ENCODE assay signal across 33 cellular contexts in the genomic region with DNA sequence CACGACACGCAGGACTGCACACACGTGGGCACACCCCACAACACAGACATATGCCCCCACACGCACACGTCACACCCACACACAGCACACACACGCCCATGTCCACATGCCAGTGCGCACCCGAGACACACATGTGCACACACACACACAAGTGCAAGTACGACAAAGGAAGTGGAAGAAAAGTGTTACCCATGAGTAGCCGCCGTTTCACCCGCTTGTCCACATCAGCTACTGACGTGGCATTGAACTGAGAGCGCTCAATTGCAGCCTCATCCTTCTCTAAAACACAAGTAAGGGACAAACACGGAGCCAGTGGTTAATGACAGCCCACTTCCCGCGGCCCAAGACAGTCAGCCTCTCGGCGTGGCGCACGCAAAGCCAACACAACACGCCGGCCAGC.
"Had no signal": no experiment of that assay in that cellular context is flagged by ENCODE, and none has a peak within 500 bp of the region (broad histone marks: within the 10 kb centered on the region; RNA-seq: fewer than 3 reads in every experiment).

No MANE protein-coding gene starts in this region.

- H3K4me3 ChIP-seq: coronary artery, dorsolateral prefrontal cortex, esophagus muscularis mucosa, gastrocnemius medialis, heart left ventricle had no signal

- DNase-seq: activated B cell treated with CpG ODN at 0.5 μM for 24 hours; activated CD4-positive, alpha-beta T cell treated with anti-CD3 and anti-CD28 coated beads for 48 hours; activated CD4-positive, alpha-beta T cell treated with anti-CD3 and anti-CD28 coated beads, Interleukin-2, amount 50 U/mL, for 1 hour; activated CD4-positive, alpha-beta T cell treated with anti-CD3 and anti-CD28 coated beads, Interleukin-2, amount 50 U/mL, for 48 hours; activated CD8-positive, alpha-beta memory T cell treated with anti-CD3 and anti-CD28 coated beads for 24 hours; activated CD8-positive, alpha-beta T cell treated with anti-CD3 and anti-CD28 coated beads for 36 hours; activated effector memory CD4-positive, alpha-beta T cell treated with Interleukin-2 at 50 U/mL for 16 hours; activated gamma-delta T cell treated with Interleukin-2 at 50 U/mL for 16 hours; activated naive CD4-positive, alpha-beta T cell treated with anti-CD3 and anti-CD28 coated beads, Interleukin-2, amount 50 U/mL, for 16 hours; activated naive CD4-positive, alpha-beta T cell treated with Interleukin-2 at 50 U/mL for 16 hours; activated T-cell treated with anti-CD3 and anti-CD28 coated beads, Interleukin-2, amount 50 U/mL, for 4 hours; amniotic stem cell; anterior cingulate cortex; brain microvascular endothelial cell; dorsolateral prefrontal cortex; effector memory CD4-positive, alpha-beta T cell; endodermal cell; foreskin keratinocyte; gastrocnemius medialis; glutamatergic neuron; heart left ventricle; T-helper 17 cell; T1000; WERI-Rb-1 had no signal

- FAIRE-seq: astrocyte had no signal

- H3K9me3 ChIP-seq: esophagus muscularis mucosa, gastrocnemius medialis, heart left ventricle had no signal

- H3K27ac Mint-ChIP-seq: activated B cell treated with CpG ODN at 0.5 μM for 24 hours; activated CD8-positive, alpha-beta T cell treated with anti-CD3 and anti-CD28 coated beads for 36 hours; activated naive CD8-positive, alpha-beta T cell; activated T-helper 17 cell treated with anti-CD3 and anti-CD28 coated beads, Interleukin-2, amount 50 U/mL, for 72 hours; dendritic cell treated with granulocyte-macrophage colony-stimulating factor and Interleukin-4, amounts not matched to agents 40 ng/mL and 50 ng/mL, for 4 days; endodermal cell; T-helper 17 cell; T-helper 2 cell treated with Interferon-gamma antibody and Interleukin-4, amounts not matched to agents 5 μg/mL and 100 μg/mL, for 36 hours had no signal

- H3K9me3 Mint-ChIP-seq: activated B cell treated with CpG ODN at 0.5 μM for 24 hours; activated CD8-positive, alpha-beta T cell treated with anti-CD3 and anti-CD28 coated beads for 36 hours; activated T-cell treated with anti-CD3 and anti-CD28 coated beads, Interleukin-2, amount 50 U/mL, for 4 hours; activated T-helper 17 cell treated with anti-CD3 and anti-CD28 coated beads, Interleukin-2, amount 50 U/mL, for 72 hours; central memory CD8-positive, alpha-beta T cell; dendritic cell treated with granulocyte-macrophage colony-stimulating factor and Interleukin-4, amounts not matched to agents 40 ng/mL and 50 ng/mL, for 4 days; endodermal cell; T-helper 2 cell treated with Interferon-gamma antibody and Interleukin-4, amounts not matched to agents 5 μg/mL and 100 μg/mL, for 36 hours had no signal

- H3K36me3 ChIP-seq: brain microvascular endothelial cell, gastrocnemius medialis, heart left ventricle, WERI-Rb-1 had no signal

- H3K27ac ChIP-seq: brain microvascular endothelial cell, coronary artery, dorsolateral prefrontal cortex, esophagus muscularis mucosa, foreskin keratinocyte, gastrocnemius medialis, heart left ventricle, WERI-Rb-1 had no signal

- H3K27me3 ChIP-seq: dorsolateral prefrontal cortex, esophagus muscularis mucosa, gastrocnemius medialis, heart left ventricle had no signal

- H3K4me1 Mint-ChIP-seq: activated B cell treated with CpG ODN at 0.5 μM for 24 hours; activated T-helper 17 cell treated with anti-CD3 and anti-CD28 coated beads, Interleukin-2, amount 50 U/mL, for 72 hours; endodermal cell had no signal

- H3K36me3 Mint-ChIP-seq: activated naive CD8-positive, alpha-beta T cell had no signal

- ATAC-seq: activated CD4-positive, CD25-positive, alpha-beta regulatory T cell treated with anti-CD3 and anti-CD28 coated beads, Interleukin-2, amount 50 U/mL, for 24 hours; activated CD8-positive, alpha-beta T cell treated with anti-CD3 and anti-CD28 coated beads for 36 hours; activated T-cell treated with anti-CD3 and anti-CD28 coated beads, Interleukin-2, amount 50 U/mL, for 4 hours; activated T-helper 17 cell treated with anti-CD3 and anti-CD28 coated beads, Interleukin-2, amount 50 U/mL, for 72 hours; foreskin keratinocyte; gastrocnemius medialis; heart left ventricle; T-helper 17 cell had no signal

- H3K27me3 Mint-ChIP-seq: activated naive CD8-positive, alpha-beta T cell; activated T-helper 17 cell treated with anti-CD3 and anti-CD28 coated beads, Interleukin-2, amount 50 U/mL, for 72 hours had no signal

- H3K4me1 ChIP-seq: esophagus muscularis mucosa, foreskin keratinocyte, gastrocnemius medialis had no signal

- H3K4me3 Mint-ChIP-seq: activated B cell treated with CpG ODN at 0.5 μM for 24 hours; activated CD8-positive, alpha-beta T cell treated with anti-CD3 and anti-CD28 coated beads for 36 hours; activated naive CD8-positive, alpha-beta T cell; activated T-cell treated with anti-CD3 and anti-CD28 coated beads, Interleukin-2, amount 50 U/mL, for 4 hours; activated T-helper 17 cell treated with anti-CD3 and anti-CD28 coated beads, Interleukin-2, amount 50 U/mL, for 72 hours; central memory CD8-positive, alpha-beta T cell; dendritic cell treated with granulocyte-macrophage colony-stimulating factor and Interleukin-4, amounts not matched to agents 40 ng/mL and 50 ng/mL, for 4 days; endodermal cell; T-helper 17 cell had no signal
